In genomic region chr7:115102738-115103137, GRCh38 we compare ENCODE assay signal across 34 cellular contexts.
A peak's percentile ranks its signal among the peaks of the same experiment; 100 is the strongest.
DNase-seq lines count a peak whose midpoint lies in the region; ATAC-seq, FAIRE-seq and TF ChIP-seq lines count a peak whose summit lies in the region.
"Had no signal": no experiment of that assay in that cellular context is flagged by ENCODE, and none has a peak within 500 bp of the region (broad histone marks: within the 10 kb centered on the region; RNA-seq: fewer than 3 reads in every experiment).

No MANE protein-coding gene starts in this region.

- H4K91ac ChIP-seq in IMR-90 (ENCODE audit: insufficient read depth, low read depth, low read length): no peak overlapping the region

- H4K5ac ChIP-seq in IMR-90 (ENCODE audit: low read depth, low read length) (no peak overlapping the region), mesendoderm (ENCODE audit: low read length) (no peak overlapping the region)

- no peak for TF ChIP-seq POLR2A in IMR-90 (IDR thresholded peaks at IDR 0.05; ENCODE audit: low read depth, low read length)
- no peak for TF ChIP-seq POLR2A in body of pancreas (IDR thresholded peaks at IDR 0.05)

- no peaks in the 10 kb centered on the region for H4K20me1 ChIP-seq in IMR-90 (ENCODE audit: insufficient read depth, low read length)
- H4K20me1 ChIP-seq: BLaER1; BLaER1 treated with 17β-estradiol and CSF1 and Interleukin-3, amounts not matched to agents 10 nM and 100 nM had no signal

- peaks cover 2% of the 10 kb centered on the region for H3K4me1 ChIP-seq in IMR-90 (ENCODE audit: control insufficient read depth, insufficient read depth, low read length)
- peaks cover 26% of the 10 kb centered on the region for H3K4me1 ChIP-seq in body of pancreas
- no peaks in the 10 kb centered on the region for H3K4me1 ChIP-seq in mesendoderm (ENCODE audit: control insufficient read depth, low read depth, low read length)
- H3K4me1 ChIP-seq in pancreas: peaks cover 3 to 20% (median 12%) of the 10 kb centered on the region in 3 donors
- H3K4me1 ChIP-seq: BE2C; BLaER1; BLaER1 treated with 17β-estradiol and CSF1 and Interleukin-3, amounts not matched to agents 10 nM and 100 nM; Caco-2 had no signal

- dilution Hi-C loops in IMR-90 (cut with HindIII; ENCODE audit: low sequenced_read_pairs, unreplicated experiment): no loop called here

- H4K8ac ChIP-seq in IMR-90 (ENCODE audit: low read depth in 2 of 2, low read length in 2 of 2): no peak overlapping the region
- no peak overlapping the region for H4K8ac ChIP-seq in mesendoderm (ENCODE audit: low read depth, low read length)

- no peaks in the 10 kb centered on the region for H3K9me3 ChIP-seq in IMR-90 (ENCODE audit: control insufficient read depth, insufficient read depth, low read length)
- H3K9me3 ChIP-seq in body of pancreas: no peaks in the 10 kb centered on the region
- H3K9me3 ChIP-seq in pancreas: no peaks in the 10 kb centered on the region
- H3K9me3 ChIP-seq: A549; BE2C; BLaER1; BLaER1 treated with 17β-estradiol and CSF1 and Interleukin-3, amounts not matched to agents 10 nM and 100 nM; Caco-2 had no signal

- H3K27me3 ChIP-seq in IMR-90 (ENCODE audit: control insufficient read depth, insufficient read depth, low read length) (no peaks in the 10 kb centered on the region), body of pancreas (no peaks in the 10 kb centered on the region), mesendoderm (ENCODE audit: insufficient read depth, low read length, poor library complexity) (no peaks in the 10 kb centered on the region), pancreas (no peaks in the 10 kb centered on the region)
- H3K27me3 ChIP-seq: BE2C; BLaER1; BLaER1 treated with 17β-estradiol and CSF1 and Interleukin-3, amounts not matched to agents 10 nM and 100 nM had no signal

- H3K9me1 ChIP-seq in IMR-90 (ENCODE audit: insufficient read depth, low read length): no peaks in the 10 kb centered on the region

- no peaks in the 10 kb centered on the region for H3K79me2 ChIP-seq in mesendoderm (ENCODE audit: control insufficient read depth, insufficient read depth, low read length)

- H3K4me3 ChIP-seq in IMR-90 (ENCODE audit: insufficient read depth, low read depth, low read length) (no peak overlapping the region), body of pancreas (no peak overlapping the region), mesendoderm (ENCODE audit: low read length) (no peak overlapping the region), pancreas (no peak overlapping the region)
- H3K4me3 ChIP-seq: A549; BLaER1; BLaER1 treated with 17β-estradiol and CSF1 and Interleukin-3, amounts not matched to agents 10 nM and 100 nM had no signal

- in situ Hi-C loops in IMR-90 (cut with MboI; ENCODE audit: low sequenced_read_pairs): no loop called here

- H2BK20ac ChIP-seq in IMR-90 (ENCODE audit: low read depth, low read length): peak overlapping the region; percentile 11; the same call in 1 of the 2 replicates

- CTCF ChIA-PET in IMR-90 (lab: Yijun Ruan, JAX): no interaction called here

- no peak for TF ChIP-seq RAD21 in IMR-90 (IDR thresholded peaks at IDR 0.05; ENCODE audit: low read length)

- H3K79me1 ChIP-seq in IMR-90 (ENCODE audit: low read depth in 1 of 2, low read length in 2 of 2) (no peaks in the 10 kb centered on the region), mesendoderm (ENCODE audit: low read length) (no peaks in the 10 kb centered on the region)

- H2BK15ac ChIP-seq in IMR-90 (ENCODE audit: low read depth, low read length) (no peak overlapping the region), mesendoderm (replicated peaks; ENCODE audit: low read depth) (no peak overlapping the region)

- H2AFZ ChIP-seq in IMR-90 (replicated peaks; ENCODE audit: low read length, poor library complexity): no peak overlapping the region

- POLR2A ChIA-PET in IMR-90 (lab: Charles Lee; ENCODE audit: unreplicated experiment): no interaction called here

- ATAC-seq in IMR-90 (ENCODE audit: low read depth) (no peak), body of pancreas (peak; percentile 73), pancreas (peak; percentile 61 to 88 (median 84))
- ATAC-seq: A549; CD8-positive, alpha-beta T cell had no signal

- no TSS peak for BruUV-seq in IMR-90 (replicated peaks; lab: Mats Ljungman, UMichigan)

- H3K4me2 ChIP-seq in IMR-90 (ENCODE audit: low read depth, low read length) (no peak overlapping the region), mesendoderm (ENCODE audit: low read length) (no peak overlapping the region)
- H3K4me2 ChIP-seq: A549; BLaER1; BLaER1 treated with 17β-estradiol and CSF1 and Interleukin-3, amounts not matched to agents 10 nM and 100 nM had no signal

- WGBS in IMR-90 (ENCODE audit: extremely low coverage in 2 of 2, insufficient read length in 1 of 2), 2 experiments: no CpG with 5 or more reads among the region's 2 CpGs
- 51 to 58% methylated on average over 2 of the region's 2 CpGs for WGBS in body of pancreas, 2 donors
- WGBS in mesendoderm (ENCODE audit: extremely low coverage, insufficient coverage, low lambda C conversion rate): no CpG with 5 or more reads among the region's 2 CpGs
- 46 to 52% methylated on average over 2 of the region's 2 CpGs for WGBS in pancreas, 2 donors

- no peak overlapping the region for H3K9ac ChIP-seq in IMR-90 (ENCODE audit: low read depth, low read length)
- no peak overlapping the region for H3K9ac ChIP-seq in mesendoderm (ENCODE audit: low read length)
- H3K9ac ChIP-seq: BLaER1; BLaER1 treated with 17β-estradiol and CSF1 and Interleukin-3, amounts not matched to agents 10 nM and 100 nM had no signal

- H3K27ac ChIP-seq in IMR-90 (ENCODE audit: insufficient read depth, low read length) (no peak overlapping the region), body of pancreas (peak overlapping the region in 3 of 4 donors; percentile 10 to 60 (median 12)), mesendoderm (ENCODE audit: low read depth, low read length) (no peak overlapping the region), pancreas (no peak overlapping the region)
- H3K27ac ChIP-seq: 22Rv1; A549; BLaER1; BLaER1 treated with 17β-estradiol and CSF1 and Interleukin-3, amounts not matched to agents 10 nM and 100 nM; C4-2B had no signal

- intact Hi-C loops in IMR-90 (cut with micrococcal nuclease) (no loop called here), body of pancreas (cut with DNase I) (no loop called here), pancreas (cut with DNase I) (no loop called here)

- no peak overlapping the region for H3K14ac ChIP-seq in IMR-90 (replicated peaks; ENCODE audit: low read depth, low read length)

- TF ChIP-seq CTCF in IMR-90 (conservative IDR thresholded peaks at IDR 0.05; ENCODE audit: low read depth, low read length) (no peak), body of pancreas (IDR thresholded peaks at IDR 0.05) (no peak), pancreas (IDR thresholded peaks at IDR 0.05) (no peak)

- H3K56ac ChIP-seq in IMR-90 (ENCODE audit: extremely low read depth, insufficient read depth, low read length): no peak overlapping the region
- H3K56ac ChIP-seq in mesendoderm (ENCODE audit: low read length): no peak overlapping the region

- no peak overlapping the region for H2AK5ac ChIP-seq in IMR-90 (ENCODE audit: low read depth, low read length)
- no peak overlapping the region for H2AK5ac ChIP-seq in mesendoderm (ENCODE audit: low read length)

- no peaks in the 10 kb centered on the region for H3K36me3 ChIP-seq in IMR-90 (ENCODE audit: control insufficient read depth, insufficient read depth, low read length)
- no peaks in the 10 kb centered on the region for H3K36me3 ChIP-seq in body of pancreas (replicated peaks in 1 of 2; ENCODE audit: insufficient read depth in 1 of 2, low read depth in 2 of 2)
- no peaks in the 10 kb centered on the region for H3K36me3 ChIP-seq in mesendoderm (ENCODE audit: control insufficient read depth, insufficient read depth, low read length)
- H3K36me3 ChIP-seq in pancreas: no peaks in the 10 kb centered on the region
- H3K36me3 ChIP-seq: BE2C; BLaER1; BLaER1 treated with 17β-estradiol and CSF1 and Interleukin-3, amounts not matched to agents 10 nM and 100 nM had no signal

- FAIRE-seq in pancreas (lab: Jason Lieb, UNC): no peak
- FAIRE-seq: A549, D721Med had no signal

- H2BK120ac ChIP-seq in IMR-90 (ENCODE audit: low read depth, low read length): no peak overlapping the region
- H2BK120ac ChIP-seq in mesendoderm (ENCODE audit: low read depth, low read length): peak overlapping the region; percentile 28

- no peak overlapping the region for H2AK9ac ChIP-seq in IMR-90 (replicated peaks; ENCODE audit: low read depth, low read length, poor library complexity)

- H2BK5ac ChIP-seq in IMR-90 (ENCODE audit: low read depth, low read length, poor library complexity, severe bottlenecking) (no peak overlapping the region), mesendoderm (ENCODE audit: low read length) (no peak overlapping the region)

- DNase-seq in IMR-90 (no peak), body of pancreas (peak in 2 of 4 donors; percentile 14 to 18), mesendoderm (no peak), pancreas (peak in 1 of 6 donors; percentile 22), Kasumi-1 (lab: John Stamatoyannopoulos, UW) (no peak), SIG-M5 (lab: John Stamatoyannopoulos, UW) (no peak), NCI-H446 treated with DMSO at 0.1 percent for 48 hours (lab: John Stamatoyannopoulos, UW) (no peak)
- DNase-seq in activated naive CD4-positive, alpha-beta T cell (lab: John Stamatoyannopoulos, UW): no peak
- DNase-seq: 8988T; ACHN; AML-193; BE2C; C1 segment of cervical spinal cord; Caco-2; Calu3; CD4-positive, alpha-beta memory T cell; CD4-positive, alpha-beta T cell; CD4-positive, CD25-positive, alpha-beta regulatory T cell; CD8-positive, alpha-beta memory T cell; CD8-positive, alpha-beta T cell; COR-L47; DMS 273 treated with DMSO at 0.1 percent for 48 hours; DMS153; DMS53; DMS79; DMS79 treated with DMSO at 0.1 percent for 48 hours; DND-41; EL had no signal

- H3K18ac ChIP-seq in IMR-90 (ENCODE audit: low read depth, low read length) (no peak overlapping the region), mesendoderm (ENCODE audit: low read length) (no peak overlapping the region)

- H3K4ac ChIP-seq in IMR-90 (ENCODE audit: low read depth, low read length) (no peak overlapping the region), mesendoderm (ENCODE audit: low read depth, low read length) (no peak overlapping the region)

- H3K23ac ChIP-seq in IMR-90 (ENCODE audit: low read depth, low read length) (no peak overlapping the region), mesendoderm (ENCODE audit: low read length) (no peak overlapping the region)

TF ChIP-seq in IMR-90, 13 proteins besides CTCF, POLR2A, EP300 and RAD21 (continues in another document):
- TF ChIP-seq ELK1 (IDR thresholded peaks at IDR 0.05; ENCODE audit: borderline replicate concordance, low read depth, low read length) (no peak), CHD1 (IDR thresholded peaks at IDR 0.05; ENCODE audit: low read depth, low read length) (no peak), CEBPB (IDR thresholded peaks at IDR 0.05; ENCODE audit: low read depth, low read length) (no peak)

Comparison
In these comparisons a context has a peak if more than half of its experiments do, and no peak if none do; other contexts are left out.
1. H3K27ac ChIP-seq: peak in body of pancreas (3 of 4); none in IMR-90 (single experiment), mesendoderm (single experiment) and pancreas (0 of 4).